In the genomic region with DNA sequence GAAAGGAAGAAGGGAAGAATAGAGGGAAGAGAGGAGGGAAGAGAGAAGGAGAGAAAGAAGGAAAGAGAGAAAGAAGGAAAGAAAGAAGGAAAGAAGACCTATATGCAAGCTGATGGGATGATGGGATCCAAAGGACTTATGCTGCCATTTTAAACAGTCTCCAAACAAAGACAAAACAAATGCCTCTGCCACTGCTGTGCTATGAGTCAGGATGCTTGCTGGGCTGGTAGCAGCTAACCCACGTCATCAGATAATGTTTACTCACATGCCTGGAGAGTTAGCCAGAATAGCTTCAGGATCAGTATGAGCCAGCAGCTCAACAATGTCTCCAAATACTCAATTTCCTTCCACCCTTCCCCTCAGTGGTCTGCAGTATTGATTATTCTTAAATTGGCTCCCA, we compare ENCODE assay signal across 23 cellular contexts. TPM values are rescaled to one million over a fixed set of nuclear protein-coding genes. Genes with fewer than 3 reads are reported as not detected.
DNase-seq lines count a peak whose midpoint lies in the region; ATAC-seq, FAIRE-seq and TF ChIP-seq lines count a peak whose summit lies in the region.
"Had no signal": no experiment of that assay in that cellular context is flagged by ENCODE, and none has a peak within 500 bp of the region (broad histone marks: within the 10 kb centered on the region; RNA-seq: fewer than 3 reads in every experiment).

No MANE protein-coding gene starts in this region.

- H3K4me2 ChIP-seq in SK-N-SH, result no peak overlapping the region
- H3K4me2 ChIP-seq in PC-9, result no peak overlapping the region
- H3K4me2 ChIP-seq: hepatocyte, neural progenitor cell had no signal

- H3K79me2 ChIP-seq in SK-N-SH (ENCODE audit: insufficient read depth), result no peaks in the 10 kb centered on the region
- H3K79me2 ChIP-seq in PC-9 (ENCODE audit: low read depth), result no peaks in the 10 kb centered on the region
- H3K79me2 ChIP-seq: hepatocyte had no signal

- POLR2A ChIA-PET in SK-N-SH (lab: Yijun Ruan, JAX) (no interaction called here), PC-9 (lab: Charles Lee; ENCODE audit: unreplicated experiment) (no interaction called here)

- no peak for FAIRE-seq in bronchial epithelial cell (lab: Jason Lieb, UNC)

- H3K27ac ChIP-seq in SK-N-SH (ENCODE audit: low read depth in 2 of 2, low read length in 1 of 2) (no peak overlapping the region), PC-9 (no peak overlapping the region)
- H3K27ac ChIP-seq: esophagus squamous epithelium, hepatocyte, neural progenitor cell, vagina had no signal

- H3K4me3 ChIP-seq in SK-N-SH (ENCODE audit: low read depth in 2 of 2, low read length in 1 of 2) (no peak overlapping the region), PC-9 (no peak overlapping the region), bronchial epithelial cell (ENCODE audit: low read depth, low read length) (no peak overlapping the region)
- H3K4me3 ChIP-seq: esophagus squamous epithelium, HAP-1, hepatocyte, neural progenitor cell, vagina had no signal

- H3K27ac Mint-ChIP-seq in stimulated activated effector memory CD8-positive, alpha-beta T cell treated with anti-CD3 and anti-CD28 coated beads, Interleukin-12 subunit alpha, Interleukin-12 subunit beta, amount 100 ng/mL, for 72 hours, result no peak overlapping the region
- H3K27ac Mint-ChIP-seq: CD8-positive, alpha-beta T cell; neural progenitor cell had no signal

- no peak for TF ChIP-seq EP300 in SK-N-SH (IDR thresholded peaks at IDR 0.05; ENCODE audit: borderline replicate concordance in 1 of 2, low read depth in 1 of 2, low read length in 1 of 2)

- H4K20me1 ChIP-seq in SK-N-SH (ENCODE audit: insufficient read depth) (no peaks in the 10 kb centered on the region), PC-9 (ENCODE audit: insufficient read depth) (no peaks in the 10 kb centered on the region)

- H3K9me3 Mint-ChIP-seq in stimulated activated effector memory CD8-positive, alpha-beta T cell treated with anti-CD3 and anti-CD28 coated beads, Interleukin-12 subunit alpha, Interleukin-12 subunit beta, amount 100 ng/mL, for 72 hours, result peaks cover 29% of the 10 kb centered on the region

- ATAC-seq in SK-N-SH treated with all-trans-retinoic acid at 6 μM for 48 hours, result no peak
- peak; percentile 37 for ATAC-seq in stimulated activated effector memory CD8-positive, alpha-beta T cell treated with anti-CD3 and anti-CD28 coated beads, Interleukin-12 subunit alpha, Interleukin-12 subunit beta, amount 100 ng/mL, for 72 hours
- ATAC-seq: CD8-positive, alpha-beta T cell; Right ventricle myocardium inferior had no signal

- H3K4me1 Mint-ChIP-seq in stimulated activated effector memory CD8-positive, alpha-beta T cell treated with anti-CD3 and anti-CD28 coated beads, Interleukin-12 subunit alpha, Interleukin-12 subunit beta, amount 100 ng/mL, for 72 hours, result no peaks in the 10 kb centered on the region
- H3K4me1 Mint-ChIP-seq: neural progenitor cell had no signal

- intact Hi-C loops in PC-9 (cut with micrococcal nuclease; ENCODE audit: unreplicated experiment), result no loop called here

- TF ChIP-seq CTCF in SK-N-SH (IDR thresholded peaks at IDR 0.05), result no peak
- TF ChIP-seq CTCF in PC-9 (conservative IDR thresholded peaks at IDR 0.05), result no peak
- no peak for TF ChIP-seq CTCF in bronchial epithelial cell (IDR thresholded peaks at IDR 0.05; ENCODE audit: insufficient read depth, low read length, severe bottlenecking)

- no peaks in the 10 kb centered on the region for H3K9me2 ChIP-seq in SK-N-SH
- H3K9me2 ChIP-seq in PC-9 (ENCODE audit: insufficient read depth), result no peaks in the 10 kb centered on the region

- no peak overlapping the region for H3K4me3 Mint-ChIP-seq in stimulated activated effector memory CD8-positive, alpha-beta T cell treated with anti-CD3 and anti-CD28 coated beads, Interleukin-12 subunit alpha, Interleukin-12 subunit beta, amount 100 ng/mL, for 72 hours
- H3K4me3 Mint-ChIP-seq: CD8-positive, alpha-beta T cell; neural progenitor cell had no signal

- 0 out of 2 replicates have a peak overlapping the region, but pooled peaks have one; percentile 29 for H2AFZ ChIP-seq in SK-N-SH (ENCODE audit: low read depth)
- H2AFZ ChIP-seq in PC-9, result 0 out of 2 replicates have a peak overlapping the region, but pooled peaks have one; percentile 46
- H2AFZ ChIP-seq: hepatocyte, neural progenitor cell had no signal

- H3F3A ChIP-seq in SK-N-SH (replicated peaks; ENCODE audit: insufficient read depth), result no peaks in the 10 kb centered on the region
- H3F3A ChIP-seq in PC-9 (ENCODE audit: insufficient read depth, low read depth), result no peaks in the 10 kb centered on the region

- H3K4me1 ChIP-seq in SK-N-SH (ENCODE audit: control insufficient read depth in 1 of 2, insufficient read depth in 2 of 2, low read depth in 1 of 2, low read length in 1 of 2), result no peaks in the 10 kb centered on the region
- H3K4me1 ChIP-seq in PC-9 (replicated peaks; ENCODE audit: insufficient read depth), result no peaks in the 10 kb centered on the region
- H3K4me1 ChIP-seq: esophagus squamous epithelium, HAP-1, neural progenitor cell, vagina had no signal

- CTCF ChIA-PET in SK-N-SH (lab: Yijun Ruan, JAX), result no interaction called here
- CTCF ChIA-PET in PC-9 (lab: Charles Lee), result no interaction called here

- H3K27me3 ChIP-seq in SK-N-SH (ENCODE audit: insufficient read depth) (no peaks in the 10 kb centered on the region), PC-9 (ENCODE audit: insufficient read depth, low read depth) (no peaks in the 10 kb centered on the region), bronchial epithelial cell (ENCODE audit: control insufficient read depth, insufficient read depth, low read length) (no peaks in the 10 kb centered on the region)
- H3K27me3 ChIP-seq: esophagus squamous epithelium, hepatocyte, neural progenitor cell, vagina had no signal

- H3K36me3 Mint-ChIP-seq in stimulated activated effector memory CD8-positive, alpha-beta T cell treated with anti-CD3 and anti-CD28 coated beads, Interleukin-12 subunit alpha, Interleukin-12 subunit beta, amount 100 ng/mL, for 72 hours, result no peaks in the 10 kb centered on the region

- BruUV-seq in PC-9 (replicated peaks; lab: Mats Ljungman, UMichigan), result no TSS peak

- H3K36me3 ChIP-seq in SK-N-SH (replicated peaks in 1 of 2; ENCODE audit: control insufficient read depth in 1 of 2, insufficient read depth in 2 of 2, low read length in 1 of 2), result no peaks in the 10 kb centered on the region
- no peaks in the 10 kb centered on the region for H3K36me3 ChIP-seq in PC-9 (ENCODE audit: low read depth)
- no peaks in the 10 kb centered on the region for H3K36me3 ChIP-seq in bronchial epithelial cell (ENCODE audit: control insufficient read depth, insufficient read depth, low read length)
- H3K36me3 ChIP-seq: esophagus squamous epithelium, HAP-1, neural progenitor cell, vagina had no signal

- no peaks in the 10 kb centered on the region; the same call in 1 of the 2 replicates for H3K9me3 ChIP-seq in SK-N-SH
- peaks cover 73% of the 10 kb centered on the region for H3K9me3 ChIP-seq in PC-9 (ENCODE audit: insufficient read depth, low read depth)

- TF ChIP-seq RAD21 in SK-N-SH (IDR thresholded peaks at IDR 0.05; ENCODE audit: low read length), result no peak

- no peak overlapping the region for H3K9ac ChIP-seq in SK-N-SH
- H3K9ac ChIP-seq: neural progenitor cell had no signal

- 0% methylated on average over 1 of the region's 1 CpG for WGBS in SK-N-SH (ENCODE audit: low lambda C conversion rate)

- DNase-seq in SK-N-SH (no peak), PC-9 (peak in 1 of 2 experiments; percentile 60), bronchial epithelial cell (ENCODE audit: low read depth) (peak; percentile 73), NCI-H1417 (lab: John Stamatoyannopoulos, UW) (no peak)
- DNase-seq in stimulated activated effector memory CD8-positive, alpha-beta T cell treated with anti-CD3 and anti-CD28 coated beads, Interleukin-12 subunit alpha, Interleukin-12 subunit beta, amount 100 ng/mL, for 72 hours (ENCODE audit: low spot score in 2 of 2), result no peak
- no peak for DNase-seq in stimulated activated naive CD4-positive, alpha-beta T cell treated with Interleukin-2 at 50 U/mL for 16 hours (lab: John Stamatoyannopoulos, UW)
- no peak for DNase-seq in activated CD8-positive, alpha-beta memory T cell treated with anti-CD3 and anti-CD28 coated beads, Interleukin-2, amount 50 U/mL, for 4 hours
- DNase-seq: activated CD4-positive, alpha-beta T cell treated with anti-CD3 and anti-CD28 coated beads for 1 hour; activated CD8-positive, alpha-beta memory T cell treated with anti-CD3 and anti-CD28 coated beads, Interleukin-2, amount 50 U/mL, for 48 hours; CD8-positive, alpha-beta T cell; esophagus squamous epithelium; GDM1; midbrain; NCI-H2029; NCI-H82; retina; T-helper 2 cell had no signal

TF ChIP-seq in SK-N-SH, 30 proteins besides CTCF, POLR2A, EP300 and RAD21 (continues in another document):
- no peak for TF ChIP-seq EZH2phosphoT487 (IDR thresholded peaks at IDR 0.05; ENCODE audit: borderline replicate concordance, low read depth)
- TF ChIP-seq TCF12 (IDR thresholded peaks at IDR 0.05), result no peak
- no peak for TF ChIP-seq TEAD4 (IDR thresholded peaks at IDR 0.05; ENCODE audit: borderline replicate concordance, insufficient read depth)
- TF ChIP-seq TAF1 (IDR thresholded peaks at IDR 0.05; ENCODE audit: borderline replicate concordance, low read depth, low read length), result no peak
- TF ChIP-seq RFX5 (IDR thresholded peaks at IDR 0.05; ENCODE audit: low read length), result no peak

TF ChIP-seq in SK-N-SH treated with all-trans-retinoic acid at 6 μM for 48 hours, 23 proteins besides CTCF, POLR2A, EP300 and RAD21:
- TF ChIP-seq PPARA (CRISPR knock-in tag; IDR thresholded peaks at IDR 0.05; ENCODE audit: borderline replicate concordance), result no peak
TF ChIP-seq in SK-N-SH treated with all-trans-retinoic acid at 6 μM for 48 hours: peak in this region for 0.

RNA-seq across cellular contexts. Expression of gene ZNF274, which starts 12.0 kb away (rescaled TPM):
- polyA plus RNA-seq in SK-N-SH (2012; rRNA removed), result 3.1 and 4.0 TPM in 2 replicates
- 2.3 and 2.7 TPM in 2 replicates for polyA plus RNA-seq in SK-N-SH (2012; cell fraction: cytosol; rRNA removed)
- polyA plus RNA-seq in SK-N-SH (2012; cell fraction: nucleus; rRNA removed), result 7.9 and 8.0 TPM in 2 replicates
- total RNA-seq in PC-9 (2021) (34.3 and 36.4 TPM in 2 replicates), bronchial epithelial cell (28.2 and 36.5 TPM in 2 replicates)

RNA-seq across cellular contexts. Expression of gene ZNF329, which starts 20.3 kb away (rescaled TPM):
- 3.6 and 5.0 TPM in 2 replicates for polyA plus RNA-seq in SK-N-SH (2012; rRNA removed)
- polyA plus RNA-seq in SK-N-SH (2012; cell fraction: cytosol; rRNA removed), result 4.8 and 5.0 TPM in 2 replicates
- 3.8 and 4.7 TPM in 2 replicates for polyA plus RNA-seq in SK-N-SH (2012; cell fraction: nucleus; rRNA removed)
- total RNA-seq in PC-9 (2021) (10.6 and 16.1 TPM in 2 replicates), bronchial epithelial cell (14.1 and 14.5 TPM in 2 replicates)

RNA-seq across cellular contexts. Expression of gene ZNF544, which starts 57.9 kb away (rescaled TPM):
- polyA plus RNA-seq in SK-N-SH (2012; rRNA removed), result 0.58 and 0.89 TPM in 2 replicates
- polyA plus RNA-seq in SK-N-SH (2012; cell fraction: cytosol; rRNA removed), result 0.37 and 0.66 TPM in 2 replicates
- 0.64 and 1.0 TPM in 2 replicates for polyA plus RNA-seq in SK-N-SH (2012; cell fraction: nucleus; rRNA removed)
- total RNA-seq in PC-9 (2021) (29.5 and 32.7 TPM in 2 replicates), bronchial epithelial cell (55.8 and 65.8 TPM in 2 replicates)
